2 cellular contexts compared by ENCODE assay signal in the genomic region with DNA sequence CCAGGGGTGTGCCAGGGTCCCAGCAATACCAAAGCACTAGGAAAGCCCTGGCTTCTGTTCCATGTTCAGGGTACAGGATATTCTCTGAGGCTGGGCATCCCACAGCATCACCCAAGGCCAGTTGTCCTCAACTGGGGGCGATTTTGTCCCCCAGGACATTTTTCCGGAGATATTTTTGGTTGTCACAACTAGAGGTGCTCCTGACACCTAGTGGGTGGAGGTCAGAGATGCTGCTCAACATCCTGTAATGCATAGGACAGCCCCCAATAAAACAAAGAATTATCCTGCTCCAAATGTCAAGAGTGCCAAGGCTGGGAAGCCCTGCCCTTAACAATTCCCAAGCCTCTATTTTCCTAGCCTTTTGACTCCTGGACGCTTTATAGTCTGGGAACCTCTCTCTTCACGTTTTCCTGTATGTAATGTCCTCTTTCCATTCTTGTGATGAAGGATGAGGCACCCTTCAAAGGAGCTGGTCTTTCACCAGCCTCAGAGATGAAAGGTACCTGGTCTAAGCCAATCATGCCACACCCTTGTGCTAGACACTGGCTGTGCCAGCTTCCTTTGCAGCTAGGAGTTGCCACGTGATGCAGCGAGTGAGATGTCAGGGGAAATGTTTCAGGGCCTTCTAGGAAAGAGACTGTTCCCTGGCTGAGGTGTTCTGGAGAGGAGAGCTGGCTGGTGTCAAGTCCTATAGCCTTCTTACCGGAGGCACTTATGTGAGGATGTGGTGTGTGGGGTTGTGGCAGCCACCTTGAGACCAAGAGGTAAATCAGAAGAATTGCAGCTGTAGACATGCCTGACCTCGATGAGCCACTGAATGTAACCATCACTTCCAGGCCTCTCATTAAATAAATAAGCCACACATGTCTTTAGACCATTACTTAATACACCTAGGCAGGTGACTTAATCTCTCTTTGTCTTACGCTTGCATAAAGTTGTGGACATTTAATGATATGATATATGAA.
TF ChIP-seq lines count a peak whose summit lies in the region.

No MANE protein-coding gene starts in this region.

TF ChIP-seq in IMR-90, 13 proteins besides CTCF, POLR2A, EP300 and RAD21:
- TF ChIP-seq CHD1 (IDR thresholded peaks at IDR 0.05; ENCODE audit: low read depth, low read length) (no peak), CEBPB (IDR thresholded peaks at IDR 0.05; ENCODE audit: low read depth, low read length) (no peak), RFX5 (IDR thresholded peaks at IDR 0.05; ENCODE audit: low read depth, low read length) (no peak), MAFK (IDR thresholded peaks at IDR 0.05; ENCODE audit: low read depth, low read length) (no peak), BHLHE40 (IDR thresholded peaks at IDR 0.05; ENCODE audit: low read depth, low read length) (no peak), MAZ (IDR thresholded peaks at IDR 0.05; ENCODE audit: borderline replicate concordance, low read depth, low read length) (no peak), SMC3 (IDR thresholded peaks at IDR 0.05; ENCODE audit: low read depth, low read length) (no peak)
- TF ChIP-seq, protein P1, sequence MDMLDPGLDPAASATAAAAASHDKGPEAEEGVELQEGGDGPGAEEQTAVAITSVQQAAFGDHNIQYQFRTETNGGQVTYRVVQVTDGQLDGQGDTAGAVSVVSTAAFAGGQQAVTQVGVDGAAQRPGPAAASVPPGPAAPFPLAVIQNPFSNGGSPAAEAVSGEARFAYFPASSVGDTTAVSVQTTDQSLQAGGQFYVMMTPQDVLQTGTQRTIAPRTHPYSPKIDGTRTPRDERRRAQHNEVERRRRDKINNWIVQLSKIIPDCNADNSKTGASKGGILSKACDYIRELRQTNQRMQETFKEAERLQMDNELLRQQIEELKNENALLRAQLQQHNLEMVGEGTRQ (IDR thresholded peaks at IDR 0.05; ENCODE audit: low read depth, low read length), result no peak
- TF ChIP-seq, protein P2, sequence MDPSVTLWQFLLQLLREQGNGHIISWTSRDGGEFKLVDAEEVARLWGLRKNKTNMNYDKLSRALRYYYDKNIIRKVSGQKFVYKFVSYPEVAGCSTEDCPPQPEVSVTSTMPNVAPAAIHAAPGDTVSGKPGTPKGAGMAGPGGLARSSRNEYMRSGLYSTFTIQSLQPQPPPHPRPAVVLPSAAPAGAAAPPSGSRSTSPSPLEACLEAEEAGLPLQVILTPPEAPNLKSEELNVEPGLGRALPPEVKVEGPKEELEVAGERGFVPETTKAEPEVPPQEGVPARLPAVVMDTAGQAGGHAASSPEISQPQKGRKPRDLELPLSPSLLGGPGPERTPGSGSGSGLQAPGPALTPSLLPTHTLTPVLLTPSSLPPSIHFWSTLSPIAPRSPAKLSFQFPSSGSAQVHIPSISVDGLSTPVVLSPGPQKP (IDR thresholded peaks at IDR 0.05; ENCODE audit: borderline replicate concordance, low read depth, low read length), result no peak

TF ChIP-seq in HEK293T, 16 proteins besides CTCF, POLR2A, EP300 and RAD21:
- TF ChIP-seq LEF1 (IDR thresholded peaks at IDR 0.05; ENCODE audit: borderline replicate concordance) (no peak), BHLHE40 (IDR thresholded peaks at IDR 0.05; ENCODE audit: borderline replicate concordance) (no peak), HDGF (IDR thresholded peaks at IDR 0.05; ENCODE audit: borderline replicate concordance) (no peak), FOXK2 (IDR thresholded peaks at IDR 0.05) (no peak), ZNF384 (IDR thresholded peaks at IDR 0.05) (no peak), FOXM1 (IDR thresholded peaks at IDR 0.05; ENCODE audit: borderline replicate concordance) (no peak), SUZ12 (IDR thresholded peaks at IDR 0.05) (no peak), FOXA1 (IDR thresholded peaks at IDR 0.05) (no peak), L3MBTL2 (conservative IDR thresholded peaks at IDR 0.05) (no peak), SP1 (IDR thresholded peaks at IDR 0.05) (no peak), CTBP1 (IDR thresholded peaks at IDR 0.05; ENCODE audit: borderline replicate concordance) (no peak), ARNT (IDR thresholded peaks at IDR 0.05) (no peak), ELF4 (IDR thresholded peaks at IDR 0.05) (no peak), NFRKB (IDR thresholded peaks at IDR 0.05) (no peak), TARDBP (IDR thresholded peaks at IDR 0.05) (no peak)
- TF ChIP-seq, protein P3, sequence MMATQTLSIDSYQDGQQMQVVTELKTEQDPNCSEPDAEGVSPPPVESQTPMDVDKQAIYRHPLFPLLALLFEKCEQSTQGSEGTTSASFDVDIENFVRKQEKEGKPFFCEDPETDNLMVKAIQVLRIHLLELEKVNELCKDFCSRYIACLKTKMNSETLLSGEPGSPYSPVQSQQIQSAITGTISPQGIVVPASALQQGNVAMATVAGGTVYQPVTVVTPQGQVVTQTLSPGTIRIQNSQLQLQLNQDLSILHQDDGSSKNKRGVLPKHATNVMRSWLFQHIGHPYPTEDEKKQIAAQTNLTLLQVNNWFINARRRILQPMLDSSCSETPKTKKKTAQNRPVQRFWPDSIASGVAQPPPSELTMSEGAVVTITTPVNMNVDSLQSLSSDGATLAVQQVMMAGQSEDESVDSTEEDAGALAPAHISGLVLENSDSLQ (IDR thresholded peaks at IDR 0.05), result no peak
